ENCODE assay signal across 13 cellular contexts in genomic region chrX:107574054-107574683, GRCh38. TPM values are rescaled to one million over a fixed set of nuclear protein-coding genes. Genes with fewer than 3 reads are reported as not detected.
A peak's percentile ranks its signal among the peaks of the same experiment; 100 is the strongest.
DNase-seq lines count a peak whose midpoint lies in the region; ATAC-seq and TF ChIP-seq lines count a peak whose summit lies in the region.
"Had no signal": no experiment of that assay in that cellular context is flagged by ENCODE, and none has a peak within 500 bp of the region (broad histone marks: within the 10 kb centered on the region; RNA-seq: fewer than 3 reads in every experiment).

No MANE protein-coding gene starts in this region.

- H2AFZ ChIP-seq in ACC112 (ENCODE audit: low read length, unreplicated experiment) = peak overlapping the region; percentile 22

- H3K4me1 ChIP-seq in ACC112 (ENCODE audit: control insufficient read depth, insufficient read depth, low read length, unreplicated experiment) (peaks cover 32% of the 10 kb centered on the region), foreskin keratinocyte (no peaks in the 10 kb centered on the region)
- H3K4me1 ChIP-seq: left ventricle myocardium inferior had no signal

- peak; percentile 66 for ATAC-seq in foreskin keratinocyte
- ATAC-seq in HG02981 (IDR thresholded peaks at IDR 0.05; ENCODE audit: unreplicated experiment) = no peak

- no peak for TF ChIP-seq CTCF in foreskin keratinocyte (conservative IDR thresholded peaks at IDR 0.05)

- DNase-seq in HCEC 1CT (peak; percentile 84), amniotic epithelial cell (ENCODE audit: low read depth) (peak; percentile 78), foreskin keratinocyte (peak in 1 of 2 donors; percentile 50), NCI-H1417 treated with DMSO at 0.1 percent for 48 hours (lab: John Stamatoyannopoulos, UW) (no peak), NCI-H2081 treated with DMSO at 0.1 percent for 48 hours (lab: John Stamatoyannopoulos, UW) (no peak)
- no peak for DNase-seq in stimulated activated CD4-positive, alpha-beta T cell treated with anti-CD3 and anti-CD28 coated beads, Interleukin-2, amount 100 ng/mL, for 48 hours
- DNase-seq: activated naive CD4-positive, alpha-beta T cell treated with Interleukin-2 at 50 U/mL for 16 hours; AML-193; left ventricle myocardium inferior; NCI-H187 treated with DMSO at 0.1 percent for 48 hours; nucleus accumbens had no signal

- no peaks in the 10 kb centered on the region for H3K36me3 ChIP-seq in ACC112 (ENCODE audit: insufficient read depth, low read length)
- H3K36me3 ChIP-seq: left ventricle myocardium inferior had no signal

- H3K4me3 ChIP-seq in ACC112 (ENCODE audit: low read depth, low read length) = no peak overlapping the region
- H3K4me3 ChIP-seq: left ventricle myocardium inferior had no signal

- H3K27ac ChIP-seq in ACC112 (ENCODE audit: low read depth, low read length) (peak overlapping the region; percentile 96), foreskin keratinocyte (peak overlapping the region; percentile 51)
- H3K27ac ChIP-seq: left ventricle myocardium inferior had no signal

- no peaks in the 10 kb centered on the region for H3K79me2 ChIP-seq in ACC112 (ENCODE audit: control insufficient read depth, insufficient read depth, low read length, unreplicated experiment)

- H3K27me3 ChIP-seq in ACC112 (ENCODE audit: insufficient read depth, low read length) (no peaks in the 10 kb centered on the region), foreskin keratinocyte (no peaks in the 10 kb centered on the region)

RNA-seq across cellular contexts. Expression of gene PRPS1, which starts 54.1 kb away (rescaled TPM):
- 33.6 and 41.7 TPM in 2 replicates for total RNA-seq in foreskin keratinocyte
- 30.9 and 37.1 TPM in 2 replicates for polyA plus RNA-seq in foreskin keratinocyte

Comparison
In these comparisons a context has a peak if more than half of its experiments do, and no peak if none do; other contexts are left out.
1. DNase-seq: peak in HCEC 1CT (single experiment) and amniotic epithelial cell (single experiment); none in stimulated activated CD4-positive, alpha-beta T cell treated with anti-CD3 and anti-CD28 coated beads, Interleukin-2, amount 100 ng/mL, for 48 hours (0 of 2), NCI-H1417 treated with DMSO at 0.1 percent for 48 hours (single experiment) and NCI-H2081 treated with DMSO at 0.1 percent for 48 hours (single experiment).